1 cellular context compared by ENCODE assay signal in the genomic region with DNA sequence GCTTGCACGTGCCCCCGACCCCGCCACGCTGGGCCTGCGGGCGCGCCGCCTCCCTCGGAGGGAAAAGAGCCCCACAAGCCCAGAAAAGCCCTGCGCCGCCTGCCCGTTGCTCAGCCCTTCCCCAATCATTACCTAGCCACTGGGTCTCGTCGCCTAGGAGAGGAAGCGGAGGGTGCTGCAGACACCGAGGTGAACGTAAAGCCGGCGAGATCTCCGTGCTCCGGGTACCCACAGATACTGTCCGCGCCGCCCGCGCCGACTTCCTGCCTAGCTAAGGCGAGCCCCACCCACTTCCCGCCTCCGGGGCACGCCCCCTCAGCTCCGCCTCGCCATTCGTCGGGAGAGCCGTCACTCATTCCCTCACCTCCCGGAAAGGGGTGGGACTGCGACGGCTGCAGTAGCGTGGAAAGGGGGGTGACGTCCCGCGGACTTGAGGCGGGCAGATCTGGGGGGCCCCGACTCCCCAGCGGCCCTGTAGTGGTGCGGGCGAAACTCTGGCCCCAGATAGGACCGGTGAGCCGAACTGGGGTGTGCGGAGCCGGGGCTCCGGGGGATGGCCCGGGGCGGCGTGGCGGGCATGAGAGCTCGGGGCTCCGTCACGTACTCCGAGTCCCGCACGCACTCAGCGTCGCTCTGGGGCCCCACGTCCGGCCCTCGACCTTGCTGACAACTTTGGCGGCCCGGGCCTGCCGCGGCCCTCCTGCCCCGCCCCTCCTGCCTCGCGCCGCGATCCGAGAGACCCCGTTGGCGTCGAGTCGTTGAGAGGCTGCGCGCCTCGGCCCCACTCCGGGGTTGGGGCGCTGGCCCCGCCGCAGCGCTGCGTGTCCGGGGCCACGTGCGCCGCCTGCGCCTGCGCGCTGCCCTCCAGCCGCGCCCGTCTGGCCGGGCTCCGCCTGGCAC.
A peak's percentile ranks its signal among the peaks of the same experiment; 100 is the strongest.
TF ChIP-seq lines count a peak whose summit lies in the region.

Gene ENO1 (minus strand): TSS at position 239 of the 900 bp plus-strand sequence. CDS start 3,778 bp downstream, outside the sequence.

TF ChIP-seq in HepG2, 621 proteins besides CTCF, POLR2A, EP300 and RAD21 (continued from another document and continues in another):
- TF ChIP-seq ARID4A (CRISPR knock-in tag; IDR thresholded peaks at IDR 0.05; ENCODE audit: borderline replicate concordance) (peak; percentile 89), ZNF580 (CRISPR knock-in tag; IDR thresholded peaks at IDR 0.05; ENCODE audit: borderline replicate concordance, low read depth) (peak; percentile 78; the same call in 1 of the 2 replicates), GTF3A (CRISPR knock-in tag; conservative IDR thresholded peaks at IDR 0.05) (no peak), ZNF629 (CRISPR knock-in tag; conservative IDR thresholded peaks at IDR 0.05) (no peak; the same call in 1 of the 2 replicates), PBX2 (CRISPR knock-in tag; IDR thresholded peaks at IDR 0.05) (peak; percentile 99), GABPB1 (CRISPR knock-in tag; IDR thresholded peaks at IDR 0.05) (peak; percentile 95), ZNF484 (CRISPR knock-in tag; IDR thresholded peaks at IDR 0.05; ENCODE audit: borderline replicate concordance, low read depth) (peak; percentile 6; the same call in 1 of the 2 replicates), ZNF543 (CRISPR knock-in tag; IDR thresholded peaks at IDR 0.05) (peak; percentile 94; the same call in 1 of the 2 replicates), UBTF (CRISPR knock-in tag; IDR thresholded peaks at IDR 0.05) (peak; percentile 92), ISX (CRISPR knock-in tag; conservative IDR thresholded peaks at IDR 0.05) (peak; percentile 80), ZKSCAN8 (CRISPR knock-in tag; IDR thresholded peaks at IDR 0.05; ENCODE audit: borderline replicate concordance) (no peak; the same call in 1 of the 2 replicates), ZBTB46 (CRISPR knock-in tag; IDR thresholded peaks at IDR 0.05; ENCODE audit: borderline replicate concordance) (peak; percentile 70; the same call in 1 of the 2 replicates), TP53 (CRISPR knock-in tag; conservative IDR thresholded peaks at IDR 0.05) (0 out of 2 replicates have a peak, but pooled peaks have one; percentile 56), JUN (CRISPR knock-in tag; IDR thresholded peaks at IDR 0.05) (peak; percentile 67; the same call in 1 of the 2 replicates), SALL1 (CRISPR knock-in tag; IDR thresholded peaks at IDR 0.05) (peak; percentile 98), ZNF563 (CRISPR knock-in tag; IDR thresholded peaks at IDR 0.05) (peak; percentile 97), CBFB (CRISPR knock-in tag; IDR thresholded peaks at IDR 0.05) (peak; percentile 21; the same call in 1 of the 2 replicates), NCOR1 (IDR thresholded peaks at IDR 0.05; ENCODE audit: borderline replicate concordance, low read length) (peak; percentile 16; the same call in 1 of the 2 replicates), FOXC1 (CRISPR knock-in tag; IDR thresholded peaks at IDR 0.05; ENCODE audit: borderline replicate concordance) (peak; percentile 46; the same call in 1 of the 2 replicates), ZNF792 (CRISPR knock-in tag; IDR thresholded peaks at IDR 0.05) (peak; percentile 98), ZFP41 (CRISPR knock-in tag; IDR thresholded peaks at IDR 0.05; ENCODE audit: borderline replicate concordance) (peak; percentile 62; the same call in 1 of the 2 replicates), ZNF558 (CRISPR knock-in tag; IDR thresholded peaks at IDR 0.05; ENCODE audit: borderline replicate concordance) (peak; percentile 97; the same call in 1 of the 2 replicates), ARHGAP35 (CRISPR knock-in tag; IDR thresholded peaks at IDR 0.05; ENCODE audit: borderline replicate concordance) (peak; percentile 75), MEIS2 (CRISPR knock-in tag; IDR thresholded peaks at IDR 0.05) (peak; percentile 99), BORCS8-MEF2B (CRISPR knock-in tag; IDR thresholded peaks at IDR 0.05) (peak; percentile 99), ZNF282 (IDR thresholded peaks at IDR 0.05; ENCODE audit: partially characterized antibody) (no peak), CCDC6 (CRISPR knock-in tag; IDR thresholded peaks at IDR 0.05) (peak; percentile 99), POLR2AphosphoS2 (IDR thresholded peaks at IDR 0.05; ENCODE audit: low read depth, low read length) (no peak), IRF9 (CRISPR knock-in tag; IDR thresholded peaks at IDR 0.05; ENCODE audit: borderline replicate concordance) (peak; percentile 98), RBAK (CRISPR knock-in tag; IDR thresholded peaks at IDR 0.05) (no peak), ZNF589 (CRISPR knock-in tag; conservative IDR thresholded peaks at IDR 0.05) (peak; percentile 69; the same call in 1 of the 2 replicates), KDM4B (CRISPR knock-in tag; IDR thresholded peaks at IDR 0.05) (peak; percentile 74; the same call in 1 of the 2 replicates), ZNF780A (CRISPR knock-in tag; IDR thresholded peaks at IDR 0.05) (peak; percentile 75; the same call in 1 of the 2 replicates), ZBTB2 (CRISPR knock-in tag; IDR thresholded peaks at IDR 0.05; ENCODE audit: low read depth) (peak; percentile 94)
- TF ChIP-seq, protein P1, sequence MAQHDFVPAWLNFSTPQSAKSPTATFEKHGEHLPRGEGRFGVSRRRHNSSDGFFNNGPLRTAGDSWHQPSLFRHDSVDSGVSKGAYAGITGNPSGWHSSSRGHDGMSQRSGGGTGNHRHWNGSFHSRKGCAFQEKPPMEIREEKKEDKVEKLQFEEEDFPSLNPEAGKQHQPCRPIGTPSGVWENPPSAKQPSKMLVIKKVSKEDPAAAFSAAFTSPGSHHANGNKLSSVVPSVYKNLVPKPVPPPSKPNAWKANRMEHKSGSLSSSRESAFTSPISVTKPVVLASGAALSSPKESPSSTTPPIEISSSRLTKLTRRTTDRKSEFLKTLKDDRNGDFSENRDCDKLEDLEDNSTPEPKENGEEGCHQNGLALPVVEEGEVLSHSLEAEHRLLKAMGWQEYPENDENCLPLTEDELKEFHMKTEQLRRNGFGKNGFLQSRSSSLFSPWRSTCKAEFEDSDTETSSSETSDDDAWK (CRISPR knock-in tag; IDR thresholded peaks at IDR 0.05): no peak
- TF ChIP-seq, protein P2, sequence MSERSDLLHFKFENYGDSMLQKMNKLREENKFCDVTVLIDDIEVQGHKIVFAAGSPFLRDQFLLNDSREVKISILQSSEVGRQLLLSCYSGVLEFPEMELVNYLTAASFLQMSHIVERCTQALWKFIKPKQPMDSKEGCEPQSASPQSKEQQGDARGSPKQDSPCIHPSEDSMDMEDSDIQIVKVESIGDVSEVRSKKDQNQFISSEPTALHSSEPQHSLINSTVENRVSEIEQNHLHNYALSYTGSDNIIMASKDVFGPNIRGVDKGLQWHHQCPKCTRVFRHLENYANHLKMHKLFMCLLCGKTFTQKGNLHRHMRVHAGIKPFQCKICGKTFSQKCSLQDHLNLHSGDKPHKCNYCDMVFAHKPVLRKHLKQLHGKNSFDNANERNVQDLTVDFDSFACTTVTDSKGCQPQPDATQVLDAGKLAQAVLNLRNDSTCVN (CRISPR knock-in tag; IDR thresholded peaks at IDR 0.05; ENCODE audit: borderline replicate concordance): peak; percentile 54
